Comparison of ENCODE assay signal across 17 cellular contexts in genomic region chr1:116219651-116220434, GRCh38.
DNase-seq lines count a peak whose midpoint lies in the region; ATAC-seq lines count a peak whose summit lies in the region.
"Had no signal": no experiment of that assay in that cellular context is flagged by ENCODE, and none has a peak within 500 bp of the region (broad histone marks: within the 10 kb centered on the region; RNA-seq: fewer than 3 reads in every experiment).

No MANE protein-coding gene starts in this region.

- H3K9me3 Mint-ChIP-seq in activated T-cell treated with anti-CD3 and anti-CD28 coated beads, Interleukin-2, amount 50 U/mL, for 4 hours: no peaks in the 10 kb centered on the region
- H3K9me3 Mint-ChIP-seq: CD8-positive, alpha-beta memory T cell; GM23338; IgD-negative memory B cell had no signal

- no peak for DNase-seq in left ventricle myocardium superior
- DNase-seq in Right ventricle myocardium inferior (ENCODE audit: missing footprints): no peak
- peak; percentile 17 for DNase-seq in M059J (ENCODE audit: low read depth)
- peak; percentile 60 for DNase-seq in islet precursor cell
- DNase-seq in activated T-cell treated with anti-CD3 and anti-CD28 coated beads, Interleukin-2, amount 50 U/mL, for 4 hours: no peak
- no peak for DNase-seq in COR-L47 (lab: John Stamatoyannopoulos, UW)
- DNase-seq in HK-2 (ENCODE audit: unreplicated experiment): no peak
- DNase-seq: ACHN; BE2C; C1 segment of cervical spinal cord; CD4-positive, CD25-positive, alpha-beta regulatory T cell; CD8-positive, alpha-beta memory T cell; DMS79; GF-D8; HCEC 1CT had no signal

- no peaks in the 10 kb centered on the region for H3K27me3 Mint-ChIP-seq in activated T-cell treated with anti-CD3 and anti-CD28 coated beads, Interleukin-2, amount 50 U/mL, for 4 hours (ENCODE audit: low read depth)

- ATAC-seq in left ventricle myocardium superior: peak; percentile 39
- ATAC-seq in Right ventricle myocardium inferior: no peak
- ATAC-seq in activated T-cell treated with anti-CD3 and anti-CD28 coated beads, Interleukin-2, amount 50 U/mL, for 4 hours: no peak
- ATAC-seq: GM23338 had no signal

- H3K36me3 Mint-ChIP-seq in activated T-cell treated with anti-CD3 and anti-CD28 coated beads, Interleukin-2, amount 50 U/mL, for 4 hours (ENCODE audit: insufficient read depth): no peaks in the 10 kb centered on the region
- H3K36me3 Mint-ChIP-seq: CD4-positive, CD25-positive, alpha-beta regulatory T cell; CD8-positive, alpha-beta memory T cell; IgD-negative memory B cell had no signal

- H3K4me3 Mint-ChIP-seq in activated T-cell treated with anti-CD3 and anti-CD28 coated beads, Interleukin-2, amount 50 U/mL, for 4 hours: no peak overlapping the region
- H3K4me3 Mint-ChIP-seq: CD4-positive, CD25-positive, alpha-beta regulatory T cell; GM23338; IgD-negative memory B cell had no signal

- intact Hi-C loops in left ventricle myocardium superior (cut with micrococcal nuclease): no loop called here
- intact Hi-C loops in Right ventricle myocardium inferior (cut with DNase I): no loop called here

- no peaks in the 10 kb centered on the region for H3K4me1 Mint-ChIP-seq in activated T-cell treated with anti-CD3 and anti-CD28 coated beads, Interleukin-2, amount 50 U/mL, for 4 hours (ENCODE audit: low read depth)
- H3K4me1 Mint-ChIP-seq: CD8-positive, alpha-beta memory T cell; IgD-negative memory B cell had no signal

Comparison
In these comparisons a context has a peak if more than half of its experiments do, and no peak if none do; other contexts are left out.
1. DNase-seq: peak in M059J (single experiment) and islet precursor cell (single experiment); none in left ventricle myocardium superior (single experiment), Right ventricle myocardium inferior (single experiment), activated T-cell treated with anti-CD3 and anti-CD28 coated beads, Interleukin-2, amount 50 U/mL, for 4 hours (single experiment), COR-L47 (single experiment) and HK-2 (single experiment).